29 cellular contexts compared by ENCODE assay signal in the genomic region with DNA sequence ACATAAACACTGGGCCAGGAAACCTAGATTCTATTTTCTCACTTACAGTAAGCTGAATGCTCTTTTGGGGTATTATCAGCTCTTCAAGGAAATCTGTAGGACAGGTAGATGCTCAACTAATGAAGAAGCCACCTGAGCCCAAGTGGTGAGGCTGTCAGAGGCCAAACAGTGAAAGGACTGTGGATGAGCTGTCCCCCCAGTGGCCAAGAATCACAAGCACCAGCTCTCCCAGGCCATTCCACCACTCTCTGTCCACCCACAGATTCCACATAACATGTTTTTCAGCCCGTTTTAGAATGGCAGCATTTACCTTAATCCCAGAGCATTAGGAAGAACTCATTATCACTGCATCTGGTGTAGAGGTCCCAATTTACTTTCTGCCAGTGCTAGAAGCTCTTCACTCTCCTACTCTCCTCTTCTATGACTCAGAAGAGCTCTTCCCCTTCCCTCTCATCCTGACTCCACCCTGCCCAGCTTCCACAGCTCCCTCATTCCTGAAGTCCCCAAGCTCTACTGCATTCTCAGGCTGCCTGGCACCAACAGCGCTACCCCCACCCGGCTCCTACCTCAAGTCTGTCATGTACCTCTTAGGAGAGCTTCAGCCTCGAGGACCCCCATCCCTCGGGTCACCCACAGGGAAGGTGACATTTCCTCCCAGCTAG. TPM values are rescaled to one million over a fixed set of nuclear protein-coding genes. Genes with fewer than 3 reads are reported as not detected.
A peak's percentile ranks its signal among the peaks of the same experiment; 100 is the strongest.
DNase-seq lines count a peak whose midpoint lies in the region; ATAC-seq, FAIRE-seq and TF ChIP-seq lines count a peak whose summit lies in the region.
"Had no signal": no experiment of that assay in that cellular context is flagged by ENCODE, and none has a peak within 500 bp of the region (broad histone marks: within the 10 kb centered on the region; RNA-seq: fewer than 3 reads in every experiment).

No MANE protein-coding gene starts in this region.

- POLR2A ChIA-PET in AG04450 (lab: Yijun Ruan, JAX) = no interaction called here
- POLR2A ChIA-PET in GM10248 (lab: Yijun Ruan, JAX) = interaction anchor here (0.6 kb wide), 1 partner anchor 23 kb away, joined by 3 read pairs; no protein-coding TSS in a partner anchor

- H3F3A ChIP-seq in GM23338 (replicated peaks; ENCODE audit: low read depth) = no peaks in the 10 kb centered on the region

- ATAC-seq in GM23338 (no peak), GM19035 (IDR thresholded peaks at IDR 0.05; ENCODE audit: unreplicated experiment) (no peak)
- ATAC-seq: CD8-positive, alpha-beta T cell; T-helper 17 cell had no signal

- FAIRE-seq in astrocyte (lab: Jason Lieb, UNC) = peak; percentile 43
- FAIRE-seq: kidney had no signal

- no peak overlapping the region for H3K18ac ChIP-seq in mesendoderm (ENCODE audit: low read length)

- no peak overlapping the region for H4K8ac ChIP-seq in mesendoderm (ENCODE audit: low read depth, low read length)

- H2AK5ac ChIP-seq in mesendoderm (ENCODE audit: low read length) = no peak overlapping the region

- no CpG with 5 or more reads among the region's 5 CpGs for WGBS in mesendoderm (ENCODE audit: extremely low coverage, insufficient coverage, low lambda C conversion rate)

- no peak overlapping the region for H4K5ac ChIP-seq in mesendoderm (ENCODE audit: low read length)

- H3K4me3 ChIP-seq in AG04450 (ENCODE audit: low read depth, low read length) (no peak overlapping the region), GM23338 (no peak overlapping the region), astrocyte (ENCODE audit: insufficient read depth, low read depth, low read length) (no peak overlapping the region), mesendoderm (ENCODE audit: low read length) (no peak overlapping the region)
- H3K4me3 ChIP-seq: hepatocyte, SJCRH30, skin epidermis, stomach had no signal

- no peak overlapping the region for H3K9ac ChIP-seq in astrocyte (ENCODE audit: low read length)
- H3K9ac ChIP-seq in mesendoderm (ENCODE audit: low read length) = no peak overlapping the region

- H4K20me1 ChIP-seq in GM23338 (replicated peaks; ENCODE audit: insufficient read depth) = no peaks in the 10 kb centered on the region
- H4K20me1 ChIP-seq in astrocyte (ENCODE audit: insufficient read depth, low read length) = no peaks in the 10 kb centered on the region

- TF ChIP-seq CTCF in AG04450 (IDR thresholded peaks at IDR 0.05; ENCODE audit: low read depth, low read length) (0 out of 2 replicates have a peak, but pooled peaks have one; percentile 5), GM23338 (conservative IDR thresholded peaks at IDR 0.05; ENCODE audit: low read depth in 2 of 2) (0 out of 4 replicates have a peak, but pooled peaks of 1 of the 2 experiments have one; percentile 12), astrocyte (IDR thresholded peaks at IDR 0.05; ENCODE audit: insufficient read depth, low read depth, low read length) (no peak), GM10248 (IDR thresholded peaks at IDR 0.05; ENCODE audit: control extremely low read depth, extremely low read depth, low read depth, missing control alignments) (no peak)

- 0 out of 2 replicates have a peak, but pooled peaks cover 7% of the 10 kb centered on the region for H3K9me2 ChIP-seq in GM23338 (ENCODE audit: insufficient read depth)

- H2BK120ac ChIP-seq in mesendoderm (ENCODE audit: low read depth, low read length) = no peak overlapping the region

- H3K36me3 ChIP-seq in GM23338 (ENCODE audit: insufficient read depth) (no peaks in the 10 kb centered on the region), astrocyte (ENCODE audit: insufficient read depth, low read length) (no peaks in the 10 kb centered on the region), mesendoderm (ENCODE audit: control insufficient read depth, insufficient read depth, low read length) (no peaks in the 10 kb centered on the region)
- H3K36me3 ChIP-seq: SJCRH30, stomach had no signal

- no peak overlapping the region for H3K4me2 ChIP-seq in GM23338
- H3K4me2 ChIP-seq in astrocyte (ENCODE audit: low read length) = no peak overlapping the region
- no peak overlapping the region for H3K4me2 ChIP-seq in mesendoderm (ENCODE audit: low read length)
- H3K4me2 ChIP-seq: hepatocyte had no signal

- no peak overlapping the region for H2BK5ac ChIP-seq in mesendoderm (ENCODE audit: low read length)

- CTCF ChIA-PET in AG04450 (lab: Charles Lee) = interaction anchor here (3.8 kb wide), 1 partner anchor 12 kb away, joined by 21 read pairs; no protein-coding TSS in a partner anchor
- CTCF ChIA-PET in GM10248 (lab: Yijun Ruan, JAX) = interaction anchor here (1.1 to 6.9 kb wide), 2 partner anchors 12 to 43 kb away, joined by 4 to 80 read pairs; a partner anchor contains a TSS

- H3K36me3 Mint-ChIP-seq in GM23338 (ENCODE audit: low read depth) (no peaks in the 10 kb centered on the region), astrocyte (ENCODE audit: low read depth, unreplicated experiment) (no peaks in the 10 kb centered on the region)
- H3K36me3 Mint-ChIP-seq: CD8-positive, alpha-beta T cell; natural killer cell treated with Interleukin-12 subunit alpha and Interleukin-12 subunit beta and Interleukin-15 and Interleukin-18, amount 100 ng/mL, for 72 hours had no signal

- no peaks in the 10 kb centered on the region for H3K4me1 ChIP-seq in GM23338 (ENCODE audit: insufficient read depth)
- H3K4me1 ChIP-seq in astrocyte (ENCODE audit: insufficient read depth, low read length) = peaks cover 12% of the 10 kb centered on the region
- H3K4me1 ChIP-seq in mesendoderm (ENCODE audit: control insufficient read depth, low read depth, low read length) = no peaks in the 10 kb centered on the region
- H3K4me1 ChIP-seq: stomach had no signal

- H3K4me3 Mint-ChIP-seq in GM23338 (no peak overlapping the region), astrocyte (ENCODE audit: unreplicated experiment) (peak overlapping the region; percentile 36)
- H3K4me3 Mint-ChIP-seq: activated B cell treated with CpG ODN at 0.5 μM for 24 hours; activated CD4-positive, alpha-beta memory T cell treated with anti-CD3 and anti-CD28 coated beads, Interleukin-2, amount 10 ng/mL, durations not matched to agents 7 days and 5 days; activated T-cell treated with anti-CD3 and anti-CD28 coated beads, Interleukin-2, amount 50 U/mL, for 24 hours; CD8-positive, alpha-beta T cell; natural killer cell treated with Interleukin-12 subunit alpha and Interleukin-12 subunit beta and Interleukin-15 and Interleukin-18, amount 100 ng/mL, for 72 hours; T-helper 17 cell had no signal

- H2AFZ ChIP-seq in GM23338 (0 out of 2 replicates have a peak overlapping the region, but pooled peaks have one; percentile 28), astrocyte (ENCODE audit: low read depth, low read length) (no peak overlapping the region)
- H2AFZ ChIP-seq: hepatocyte had no signal

- no peaks in the 10 kb centered on the region for H3K9me3 ChIP-seq in AG04450 (ENCODE audit: control insufficient read depth, insufficient read depth, low read length)
- no peaks in the 10 kb centered on the region for H3K9me3 ChIP-seq in astrocyte (ENCODE audit: insufficient read depth, low read depth, low read length)
- H3K9me3 ChIP-seq: SJCRH30, stomach had no signal

- H3K79me2 ChIP-seq in GM23338 (replicated peaks; ENCODE audit: insufficient read depth) (no peaks in the 10 kb centered on the region), astrocyte (ENCODE audit: insufficient read depth, low read length) (no peaks in the 10 kb centered on the region), mesendoderm (ENCODE audit: control insufficient read depth, insufficient read depth, low read length) (no peaks in the 10 kb centered on the region)
- H3K79me2 ChIP-seq: hepatocyte had no signal

- no peaks in the 10 kb centered on the region for H3K79me1 ChIP-seq in mesendoderm (ENCODE audit: low read length)

- H3K27ac ChIP-seq in AG04450 (ENCODE audit: low read depth, low read length) = no peak overlapping the region
- no peak overlapping the region for H3K27ac ChIP-seq in GM23338 (ENCODE audit: low read depth)
- no peak overlapping the region for H3K27ac ChIP-seq in astrocyte (ENCODE audit: low read depth, low read length)
- H3K27ac ChIP-seq in mesendoderm (ENCODE audit: low read depth, low read length) = no peak overlapping the region
- H3K27ac ChIP-seq: hepatocyte, skin epidermis, stomach had no signal

- no peak overlapping the region for H3K56ac ChIP-seq in mesendoderm (ENCODE audit: low read length)

- no peak overlapping the region for H3K27ac Mint-ChIP-seq in GM23338
- H3K27ac Mint-ChIP-seq in astrocyte (ENCODE audit: unreplicated experiment) = peak overlapping the region; percentile 89
- H3K27ac Mint-ChIP-seq: activated B cell treated with CpG ODN at 0.5 μM for 24 hours; activated CD4-positive, alpha-beta memory T cell treated with anti-CD3 and anti-CD28 coated beads, Interleukin-2, amount 10 ng/mL, durations not matched to agents 7 days and 5 days; activated T-cell treated with anti-CD3 and anti-CD28 coated beads, Interleukin-2, amount 50 U/mL, for 24 hours; CD8-positive, alpha-beta T cell; natural killer cell treated with Interleukin-12 subunit alpha and Interleukin-12 subunit beta and Interleukin-15 and Interleukin-18, amount 100 ng/mL, for 72 hours; T-helper 17 cell had no signal

- no peak overlapping the region for H3K23ac ChIP-seq in mesendoderm (ENCODE audit: low read length)

- H3K4me1 Mint-ChIP-seq in GM23338 = peaks cover 3% of the 10 kb centered on the region
- H3K4me1 Mint-ChIP-seq in astrocyte (ENCODE audit: low read depth, unreplicated experiment) = peaks cover 15% of the 10 kb centered on the region
- H3K4me1 Mint-ChIP-seq: activated CD4-positive, alpha-beta memory T cell treated with anti-CD3 and anti-CD28 coated beads, Interleukin-2, amount 10 ng/mL, durations not matched to agents 7 days and 5 days; T-helper 17 cell had no signal

- DNase-seq in AG04450 (ENCODE audit: low read depth, low spot score) = no peak
- peak; percentile 7 for DNase-seq in GM23338 (ENCODE audit: low spot score)
- DNase-seq in astrocyte (ENCODE audit: low read depth) = peak; percentile 25
- peak; percentile 30 for DNase-seq in mesendoderm
- no peak for DNase-seq in germinal center (ENCODE audit: low spot score)
- no peak for DNase-seq in GM10248 (ENCODE audit: extremely low spot score)
- no peak for DNase-seq in middle frontal gyrus (ENCODE audit: extremely low spot score, low spot score)
- DNase-seq: ACHN; activated B cell treated with CpG ODN at 0.5 μM for 24 hours; activated CD4-positive, alpha-beta memory T cell treated with anti-CD3 and anti-CD28 coated beads, Interleukin-2, amount 10 ng/mL, durations not matched to agents 7 days and 5 days; activated naive CD4-positive, alpha-beta T cell treated with anti-CD3 and anti-CD28 coated beads, Interleukin-2, amount 50 U/mL, for 16 hours; activated T-cell treated with anti-CD3 and anti-CD28 coated beads, Interleukin-2, amount 50 U/mL, for 24 hours; aorta; CD8-positive, alpha-beta T cell; DND-41; effector CD8-positive, alpha-beta T cell; H7; kidney; NCI-H146; NCI-H748 treated with DMSO at 0.1 percent for 48 hours; OCI-M1; SJCRH30; stimulated activated CD4-positive, alpha-beta T cell treated with anti-CD3 and anti-CD28 coated beads, Interleukin-2, amount 100 ng/mL, for 48 hours; stomach; T-helper 17 cell had no signal

- H3K27me3 ChIP-seq in AG04450 (ENCODE audit: control insufficient read depth, insufficient read depth, low read length) (peaks cover 5% of the 10 kb centered on the region), GM23338 (ENCODE audit: insufficient read depth) (no peaks in the 10 kb centered on the region), astrocyte (ENCODE audit: insufficient read depth, low read length) (no peaks in the 10 kb centered on the region), mesendoderm (ENCODE audit: insufficient read depth, low read length, poor library complexity) (no peaks in the 10 kb centered on the region)
- H3K27me3 ChIP-seq: hepatocyte, SJCRH30, stomach had no signal

- H3K9me3 Mint-ChIP-seq in GM23338 (no peaks in the 10 kb centered on the region), astrocyte (ENCODE audit: unreplicated experiment) (peaks cover 6% of the 10 kb centered on the region)
- H3K9me3 Mint-ChIP-seq: activated B cell treated with CpG ODN at 0.5 μM for 24 hours; activated CD4-positive, alpha-beta memory T cell treated with anti-CD3 and anti-CD28 coated beads, Interleukin-2, amount 10 ng/mL, durations not matched to agents 7 days and 5 days; activated T-cell treated with anti-CD3 and anti-CD28 coated beads, Interleukin-2, amount 50 U/mL, for 24 hours; CD8-positive, alpha-beta T cell; natural killer cell treated with Interleukin-12 subunit alpha and Interleukin-12 subunit beta and Interleukin-15 and Interleukin-18, amount 100 ng/mL, for 72 hours had no signal

- H3K4ac ChIP-seq in mesendoderm (ENCODE audit: low read depth, low read length) = no peak overlapping the region

- H3K27me3 Mint-ChIP-seq in GM23338 (ENCODE audit: insufficient read depth, low read depth, poor library complexity) (peaks cover 6% of the 10 kb centered on the region), astrocyte (ENCODE audit: low read depth, unreplicated experiment) (peaks cover 4% of the 10 kb centered on the region)

- no peak overlapping the region for H2BK15ac ChIP-seq in mesendoderm (replicated peaks; ENCODE audit: low read depth)

RNA-seq across cellular contexts. Expression of a gene that starts 43.8 kb away (rescaled TPM):
- polyA plus RNA-seq in AG04450 (2011; rRNA removed) = 173 and 222 TPM in 2 replicates
- 136 and 137 TPM in 2 replicates for polyA minus RNA-seq in AG04450 (2011; rRNA and poly(A)+ RNA removed)
- 45.2 and 45.9 TPM in 2 replicates for total RNA-seq in GM23338 (2014; rRNA removed; shearing (Covaris generic))
- 38.7 and 44.5 TPM in 2 replicates for polyA plus RNA-seq in GM23338 (2016; fragmentation: Nextera tagmentation; extraction: Ambion mirVana)
- total RNA-seq in astrocyte = 116 and 127 TPM in 2 replicates
- 117 TPM for polyA plus RNA-seq in mesendoderm (2013, experiment 1 of 2)
- polyA plus RNA-seq in mesendoderm (2013, experiment 2 of 2) = 121 TPM

Comparison
In these comparisons a context has a peak if more than half of its experiments do, and no peak if none do; other contexts are left out.
1. DNase-seq: peak in GM23338 (single experiment), astrocyte (single experiment) and mesendoderm (single experiment); none in AG04450 (single experiment), germinal center (single experiment), GM10248 (single experiment) and middle frontal gyrus (single experiment).